Comparison of ENCODE assay signal across 24 cellular contexts in genomic region chr4:81510643-81511189, GRCh38. TPM values are rescaled to one million over a fixed set of nuclear protein-coding genes. Genes with fewer than 3 reads are reported as not detected.
DNase-seq lines count a peak whose midpoint lies in the region; ATAC-seq, FAIRE-seq and TF ChIP-seq lines count a peak whose summit lies in the region.
"Had no signal": no experiment of that assay in that cellular context is flagged by ENCODE, and none has a peak within 500 bp of the region (broad histone marks: within the 10 kb centered on the region; RNA-seq: fewer than 3 reads in every experiment).

No MANE protein-coding gene starts in this region.

- no peaks in the 10 kb centered on the region for H3K9me3 Mint-ChIP-seq in natural killer cell treated with Interleukin-12 subunit alpha and Interleukin-12 subunit beta and Interleukin-15 and Interleukin-18, amount 100 ng/mL, for 72 hours
- H3K9me3 Mint-ChIP-seq in T-helper 2 cell treated with Interferon-gamma antibody and Interleukin-4, amounts not matched to agents 5 μg/mL and 100 μg/mL, for 36 hours: no peaks in the 10 kb centered on the region
- H3K9me3 Mint-ChIP-seq: CD4-positive, CD25-positive, alpha-beta regulatory T cell had no signal

- ATAC-seq in K562: no peak
- no peak for ATAC-seq in natural killer cell treated with Interleukin-12 subunit alpha and Interleukin-12 subunit beta and Interleukin-15 and Interleukin-18, amount 100 ng/mL, for 72 hours
- ATAC-seq: Panc1 had no signal

- DNase-seq in K562 (ENCODE audit: extremely low read depth in 1 of 4, low spot score in 3 of 4) (no peak), NCI-H2107 treated with DMSO at 0.1 percent for 48 hours (lab: John Stamatoyannopoulos, UW; ENCODE audit: unreplicated experiment) (no peak), NCI-H446 treated with DMSO at 0.1 percent for 48 hours (lab: John Stamatoyannopoulos, UW) (no peak)
- DNase-seq in natural killer cell treated with Interleukin-12 subunit alpha and Interleukin-12 subunit beta and Interleukin-15 and Interleukin-18, amount 100 ng/mL, for 72 hours (ENCODE audit: low spot score): no peak
- DNase-seq in T-helper 2 cell treated with Interferon-gamma antibody and Interleukin-4, amounts not matched to agents 5 μg/mL and 100 μg/mL, for 36 hours (ENCODE audit: low spot score): no peak
- DNase-seq: BE2C; CD4-positive, CD25-positive, alpha-beta regulatory T cell; DMS153; DND-41; GM23248; H7; KG1; NCI-H1092; NCI-H1436 treated with DMSO at 0.1 percent for 48 hours; NCI-H2029 treated with DMSO at 0.1 percent for 48 hours; NCI-H2227 treated with DMSO at 0.1 percent for 48 hours; NCI-H510A; NCI-H69; SHP77; T-helper 1 cell had no signal

- BruUV-seq in K562 (replicated peaks; lab: Mats Ljungman, UMichigan): no TSS peak

- no peak for TF ChIP-seq EP300 in K562 (IDR thresholded peaks at IDR 0.05; ENCODE audit: low read length)

- FAIRE-seq in K562 (lab: Jason Lieb, UNC): no peak

- intact Hi-C loops in K562 (cut with micrococcal nuclease): no loop called here

- peaks cover 62 to 84% (median 78%) of the 10 kb centered on the region in 10 experiments for H3K4me1 ChIP-seq in BLaER1 treated with 17β-estradiol and CSF1 and Interleukin-3, amounts not matched to agents 10 nM and 100 nM
- H3K4me1 ChIP-seq in KMS-11 (ENCODE audit: low read depth, poor library complexity, severe bottlenecking) (peaks cover 94% of the 10 kb centered on the region), K562 (replicated peaks in 1 of 2; ENCODE audit: control insufficient read depth in 2 of 2, insufficient read depth in 2 of 2, low read length in 2 of 2) (no peaks in the 10 kb centered on the region)
- H3K4me1 ChIP-seq: BE2C had no signal

- no peak overlapping the region for H3K4me3 ChIP-seq in BLaER1 treated with 17β-estradiol and CSF1 and Interleukin-3, amounts not matched to agents 10 nM and 100 nM
- H3K4me3 ChIP-seq in KMS-11 (IDR thresholded peaks at IDR 0.05; ENCODE audit: insufficient read depth, low read depth, low read length) (peak overlapping the region; percentile 6), K562 (no peak overlapping the region)
- H3K4me3 ChIP-seq: GM23248 had no signal

- POLR2A ChIA-PET in K562 (lab: Yijun Ruan, JAX): no interaction called here

- peaks cover 44 to 48% of the 10 kb centered on the region in 2 donors for H3K4me1 Mint-ChIP-seq in natural killer cell treated with Interleukin-12 subunit alpha and Interleukin-12 subunit beta and Interleukin-15 and Interleukin-18, amount 100 ng/mL, for 72 hours (ENCODE audit: low read depth in 2 of 2)
- H3K4me1 Mint-ChIP-seq in T-helper 2 cell treated with Interferon-gamma antibody and Interleukin-4, amounts not matched to agents 5 μg/mL and 100 μg/mL, for 36 hours (ENCODE audit: low read depth): peaks cover 4% of the 10 kb centered on the region

- no peaks in the 10 kb centered on the region for H3K36me3 ChIP-seq in BLaER1 treated with 17β-estradiol and CSF1 and Interleukin-3, amounts not matched to agents 10 nM and 100 nM
- no peaks in the 10 kb centered on the region for H3K36me3 ChIP-seq in KMS-11 (ENCODE audit: insufficient read depth)
- H3K36me3 ChIP-seq in K562 (ENCODE audit: control insufficient read depth, insufficient read depth, low read length): no peaks in the 10 kb centered on the region
- H3K36me3 ChIP-seq: BE2C had no signal

- 0% methylated on average over 4 of the region's 4 CpGs for WGBS in K562 (ENCODE audit: insufficient coverage, low coverage, missing lambda C conversion rate)

- H3K9me1 ChIP-seq in K562 (ENCODE audit: control insufficient read depth, insufficient read depth, low read length): no peaks in the 10 kb centered on the region

- peak overlapping the region; percentile 67 to 87 (median 81); a peak in 19 of 22 replicates for H3K27ac ChIP-seq in BLaER1 treated with 17β-estradiol and CSF1 and Interleukin-3, amounts not matched to agents 10 nM and 100 nM
- H3K27ac ChIP-seq in KMS-11 (peak overlapping the region; percentile 60), K562 (ENCODE audit: extremely low read depth, low read depth, low read length) (no peak overlapping the region)
- H3K27ac ChIP-seq: GM23248, RWPE1 had no signal

- no peak overlapping the region for H3K4me3 Mint-ChIP-seq in natural killer cell treated with Interleukin-12 subunit alpha and Interleukin-12 subunit beta and Interleukin-15 and Interleukin-18, amount 100 ng/mL, for 72 hours
- no peak overlapping the region for H3K4me3 Mint-ChIP-seq in T-helper 2 cell treated with Interferon-gamma antibody and Interleukin-4, amounts not matched to agents 5 μg/mL and 100 μg/mL, for 36 hours
- H3K4me3 Mint-ChIP-seq: CD4-positive, CD25-positive, alpha-beta regulatory T cell had no signal

- TF ChIP-seq POLR2A in K562 (conservative IDR thresholded peaks at IDR 0.05): no peak

- H3K36me3 Mint-ChIP-seq in natural killer cell treated with Interleukin-12 subunit alpha and Interleukin-12 subunit beta and Interleukin-15 and Interleukin-18, amount 100 ng/mL, for 72 hours: no peaks in the 10 kb centered on the region
- H3K36me3 Mint-ChIP-seq in T-helper 2 cell treated with Interferon-gamma antibody and Interleukin-4, amounts not matched to agents 5 μg/mL and 100 μg/mL, for 36 hours (ENCODE audit: low read depth): no peaks in the 10 kb centered on the region
- H3K36me3 Mint-ChIP-seq: CD4-positive, CD25-positive, alpha-beta regulatory T cell had no signal

- no peak overlapping the region for H2AFZ ChIP-seq in KMS-11 (ENCODE audit: low read depth)
- H2AFZ ChIP-seq in K562 (ENCODE audit: low read depth, low read length): no peak overlapping the region
- H2AFZ ChIP-seq: GM23248 had no signal

- no peak for TF ChIP-seq CTCF in KMS-11 (conservative IDR thresholded peaks at IDR 0.05; ENCODE audit: low read depth, low read length)
- no peak for TF ChIP-seq CTCF in K562 (IDR thresholded peaks at IDR 0.05 in 2 of 3, conservative IDR thresholded peaks at IDR 0.05 in 1 of 3; ENCODE audit: insufficient read depth in 2 of 3, low read depth in 1 of 3, low read length in 3 of 3)

- H3K9me3 ChIP-seq in BLaER1 treated with 17β-estradiol and CSF1 and Interleukin-3, amounts not matched to agents 10 nM and 100 nM (replicated peaks in 1 of 11): no peaks in the 10 kb centered on the region
- no peaks in the 10 kb centered on the region for H3K9me3 ChIP-seq in K562 (replicated peaks; ENCODE audit: control insufficient read depth, insufficient read depth, low read depth, low read length)
- H3K9me3 ChIP-seq: BE2C had no signal

- peak overlapping the region; percentile 22 to 87 (median 81); a peak in 20 of 22 replicates for H3K4me2 ChIP-seq in BLaER1 treated with 17β-estradiol and CSF1 and Interleukin-3, amounts not matched to agents 10 nM and 100 nM
- peak overlapping the region; percentile 86 for H3K4me2 ChIP-seq in KMS-11
- H3K4me2 ChIP-seq in K562 (ENCODE audit: insufficient read depth, low read length): no peak overlapping the region

- in situ Hi-C loops in K562 (cut with MboI): no loop called here

- no peaks in the 10 kb centered on the region for H3K27me3 Mint-ChIP-seq in natural killer cell treated with Interleukin-12 subunit alpha and Interleukin-12 subunit beta and Interleukin-15 and Interleukin-18, amount 100 ng/mL, for 72 hours
- H3K27me3 Mint-ChIP-seq in T-helper 2 cell treated with Interferon-gamma antibody and Interleukin-4, amounts not matched to agents 5 μg/mL and 100 μg/mL, for 36 hours (ENCODE audit: low read depth): peaks cover 6% of the 10 kb centered on the region

- no peaks in the 10 kb centered on the region for H4K20me1 ChIP-seq in BLaER1 treated with 17β-estradiol and CSF1 and Interleukin-3, amounts not matched to agents 10 nM and 100 nM
- H4K20me1 ChIP-seq in KMS-11 (ENCODE audit: insufficient read depth) (no peaks in the 10 kb centered on the region), K562 (replicated peaks; ENCODE audit: control insufficient read depth, insufficient read depth, low read length) (no peaks in the 10 kb centered on the region)

- H3K9ac ChIP-seq in BLaER1 treated with 17β-estradiol and CSF1 and Interleukin-3, amounts not matched to agents 10 nM and 100 nM: peak overlapping the region in 3 of 11 experiments; percentile 5 to 71 (median 45); a peak in 5 of 22 replicates
- H3K9ac ChIP-seq in KMS-11 (peak overlapping the region; percentile 16; the same call in 1 of the 2 replicates), K562 (ENCODE audit: insufficient read depth in 1 of 2, low read depth in 2 of 2, low read length in 2 of 2) (no peak overlapping the region)
- H3K9ac ChIP-seq: GM23248 had no signal

- no peak for TF ChIP-seq RAD21 in K562 (CRISPR knock-in tag; conservative IDR thresholded peaks at IDR 0.05 in 1 of 2, IDR thresholded peaks at IDR 0.05 in 1 of 2)

- CTCF ChIA-PET in K562 (lab: Yijun Ruan, JAX; ENCODE audit: low intra/inter-chr PET ratio): no interaction called here

- no peaks in the 10 kb centered on the region for H3K79me2 ChIP-seq in KMS-11 (ENCODE audit: insufficient read depth, low read depth)
- H3K79me2 ChIP-seq in K562 (ENCODE audit: control insufficient read depth, insufficient read depth, low read length): no peaks in the 10 kb centered on the region

- H3K27ac Mint-ChIP-seq in natural killer cell treated with Interleukin-12 subunit alpha and Interleukin-12 subunit beta and Interleukin-15 and Interleukin-18, amount 100 ng/mL, for 72 hours: peak overlapping the region; percentile 66 to 85
- no peak overlapping the region for H3K27ac Mint-ChIP-seq in T-helper 2 cell treated with Interferon-gamma antibody and Interleukin-4, amounts not matched to agents 5 μg/mL and 100 μg/mL, for 36 hours
- H3K27ac Mint-ChIP-seq: CD4-positive, CD25-positive, alpha-beta regulatory T cell had no signal

- no peaks in the 10 kb centered on the region for H3K27me3 ChIP-seq in BLaER1 treated with 17β-estradiol and CSF1 and Interleukin-3, amounts not matched to agents 10 nM and 100 nM
- H3K27me3 ChIP-seq in KMS-11 (ENCODE audit: insufficient read depth, low read depth): no peaks in the 10 kb centered on the region
- 0 out of 5 replicates have a peak, but pooled peaks cover 0 to 3% of the 10 kb centered on the region in 2 experiments for H3K27me3 ChIP-seq in K562 (ENCODE audit: control insufficient read depth in 2 of 2, insufficient read depth in 2 of 2, low read length in 2 of 2)
- H3K27me3 ChIP-seq: BE2C had no signal

RNA-seq across cellular contexts. Expression of gene RASGEF1B, which starts 39.0 kb away (rescaled TPM):
- 0.84 and 1.1 TPM in 2 replicates for total RNA-seq in K562 (2011; cell fraction: chromatin; rRNA removed; ENCODE audit: low replicate concordance)
- 0.50 and 1.1 TPM in 2 replicates for total RNA-seq in K562 (2011; cell fraction: nucleolus; rRNA removed)
- total RNA-seq in K562 (2011; cell fraction: nucleoplasm; rRNA removed): 1.0 and 1.6 TPM in 2 replicates
- 0.08 and 0.23 TPM in 2 replicates for total RNA-seq in K562 (2014; rRNA removed)
- total RNA-seq in K562 (2014; rRNA removed; fragmentation: Illumina TruSeq; extraction: Trizol): 0.15 and 0.38 TPM in 2 replicates
- 0.33 and 0.41 TPM in 2 replicates for total RNA-seq in K562 (2015; rRNA removed; fragmentation: Illumina TruSeq; extraction: Trizol)
- total RNA-seq in K562 (2021): 0.35 and 0.42 TPM in 2 replicates
- polyA plus RNA-seq in K562 (2011; rRNA removed): 0.57 and 0.76 TPM in 2 replicates
- polyA plus RNA-seq in K562 (2011; cell fraction: cytosol; rRNA removed): 0.19 and 0.72 TPM in 2 replicates
- 1.2 and 1.7 TPM in 2 replicates for polyA plus RNA-seq in K562 (2011; cell fraction: nucleus; rRNA removed)
- polyA plus RNA-seq in K562 (2012): 0.26 and 0.27 TPM in 2 replicates
- polyA plus RNA-seq in K562 (2014; fragmentation: Illumina TruSeq; extraction: Trizol): 0.10 and 0.22 TPM in 2 replicates
- polyA plus RNA-seq in K562 (2014; fragmentation: Nextera tagmentation; extraction: Ambion mirVana): under 1 TPM; 0.04 to 0.20 TPM
- polyA plus RNA-seq in K562 (2014; rRNA removed): 0.12 and 0.35 TPM in 2 replicates
- 1.9 and 4.0 TPM in 2 replicates for polyA minus RNA-seq in K562 (2011; rRNA and poly(A)+ RNA removed)
- polyA minus RNA-seq in K562 (2011; cell fraction: cytosol; rRNA and poly(A)+ RNA removed): 1.3 and 1.7 TPM in 2 replicates
- 1.9 and 4.8 TPM in 2 replicates for polyA minus RNA-seq in K562 (2011; cell fraction: nucleus; rRNA and poly(A)+ RNA removed)
- total RNA-seq in natural killer cell treated with Interleukin-12 subunit alpha and Interleukin-12 subunit beta and Interleukin-15 and Interleukin-18, amount 100 ng/mL, for 72 hours: 10 to 100 TPM in 1 of 2 donors, 1 to 10 TPM in 1; 3.9 to 18.5 TPM
- total RNA-seq: GM23248 had no signal
